Comparison of ENCODE assay signal across 8 cellular contexts in the genomic region with DNA sequence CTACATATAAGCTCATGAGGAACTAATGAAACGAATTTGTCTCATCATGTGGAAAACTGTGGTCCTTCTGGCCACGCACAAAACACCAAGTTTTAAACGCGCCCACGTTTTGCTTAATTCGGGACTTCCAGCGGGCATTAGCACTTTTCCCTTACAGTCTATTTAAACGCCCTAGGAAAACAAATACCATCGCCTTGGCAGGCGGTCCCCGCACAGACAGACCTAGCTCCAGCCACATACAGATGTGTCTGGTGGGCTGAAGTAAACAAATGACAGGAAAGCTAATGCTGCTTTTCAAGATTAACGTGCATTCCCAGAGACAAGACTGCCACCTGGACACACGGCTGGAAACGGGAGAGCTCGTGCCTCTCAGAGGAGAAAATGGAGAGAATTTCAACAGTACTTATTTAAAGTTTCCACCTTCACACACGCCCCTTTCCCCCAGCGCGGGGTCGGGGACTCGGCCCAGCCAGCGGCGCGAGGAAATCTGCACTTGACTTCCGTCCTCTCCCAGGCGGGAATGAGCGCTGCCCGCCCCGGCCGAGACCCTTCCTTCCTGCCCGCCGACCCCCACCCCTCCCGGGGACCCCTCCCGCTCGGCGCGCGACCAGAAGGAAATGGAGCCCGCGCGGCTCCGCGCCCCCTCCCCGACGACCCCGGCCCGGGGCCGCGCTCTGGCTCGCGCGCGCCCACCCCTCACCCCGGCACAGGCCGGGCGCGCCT. TPM values are rescaled to one million over a fixed set of nuclear protein-coding genes. Genes with fewer than 3 reads are reported as not detected.
A peak's percentile ranks its signal among the peaks of the same experiment; 100 is the strongest.
DNase-seq lines count a peak whose midpoint lies in the region; TF ChIP-seq lines count a peak whose summit lies in the region.

No MANE protein-coding gene starts in this region.

- DNase-seq in SKM-1 treated with dmso at 0.1 percent for 144 hours (lab: John Stamatoyannopoulos, UW; ENCODE audit: unreplicated experiment), result peak; percentile 30
- no peak for DNase-seq in SKM-1 (lab: John Stamatoyannopoulos, UW; ENCODE audit: unreplicated experiment)
- DNase-seq in brain microvascular endothelial cell, result no peak
- peak; percentile 78 for DNase-seq in iPS-NIHi11 (ENCODE audit: low spot score)
- DNase-seq in NCI-H1694 treated with DMSO at 0.1 percent for 48 hours (lab: John Stamatoyannopoulos, UW), result no peak

- no peaks in the 10 kb centered on the region for H3K9me3 Mint-ChIP-seq in IgD-negative memory B cell
- H3K9me3 Mint-ChIP-seq in T-helper 1 cell treated with Interleukin-12 subunit alpha and Interleukin-12 subunit beta and Interleukin-4 antibody, amounts not matched to agents 30 μg/mL and 1 μg/mL, for 36 hours, result no peaks in the 10 kb centered on the region

- H3K4me3 Mint-ChIP-seq in IgD-negative memory B cell, result peak overlapping the region; percentile 96 to 99 (median 97)
- H3K4me3 Mint-ChIP-seq in T-helper 1 cell treated with Interleukin-12 subunit alpha and Interleukin-12 subunit beta and Interleukin-4 antibody, amounts not matched to agents 30 μg/mL and 1 μg/mL, for 36 hours, result peak overlapping the region; percentile 98

- no peaks in the 10 kb centered on the region for H3K27me3 Mint-ChIP-seq in IgD-negative memory B cell
- H3K27me3 Mint-ChIP-seq in T-helper 1 cell treated with Interleukin-12 subunit alpha and Interleukin-12 subunit beta and Interleukin-4 antibody, amounts not matched to agents 30 μg/mL and 1 μg/mL, for 36 hours (ENCODE audit: low read depth), result no peaks in the 10 kb centered on the region

- peak overlapping the region; percentile 78 to 85 (median 79) for H3K9ac ChIP-seq in skeletal muscle tissue (ENCODE audit: low read depth in 1 of 3, low read length in 3 of 3)

- no peaks in the 10 kb centered on the region for H3K36me3 Mint-ChIP-seq in IgD-negative memory B cell
- H3K36me3 Mint-ChIP-seq in T-helper 1 cell treated with Interleukin-12 subunit alpha and Interleukin-12 subunit beta and Interleukin-4 antibody, amounts not matched to agents 30 μg/mL and 1 μg/mL, for 36 hours (ENCODE audit: low read depth), result peaks cover 6% of the 10 kb centered on the region

- H3K36me3 ChIP-seq in brain microvascular endothelial cell (replicated peaks) (no peaks in the 10 kb centered on the region), skeletal muscle tissue (ENCODE audit: control insufficient read depth in 3 of 3, insufficient read depth in 3 of 3, low read length in 3 of 3) (no peaks in the 10 kb centered on the region)

- no peak for TF ChIP-seq CTCF in brain microvascular endothelial cell (IDR thresholded peaks at IDR 0.05; ENCODE audit: low read depth, low read length, missing control alignments)

- H3K27ac Mint-ChIP-seq in IgD-negative memory B cell, result peak overlapping the region; percentile 97
- peak overlapping the region; percentile 97 for H3K27ac Mint-ChIP-seq in T-helper 1 cell treated with Interleukin-12 subunit alpha and Interleukin-12 subunit beta and Interleukin-4 antibody, amounts not matched to agents 30 μg/mL and 1 μg/mL, for 36 hours

- no peaks in the 10 kb centered on the region for H3K27me3 ChIP-seq in brain microvascular endothelial cell (replicated peaks)
- H3K27me3 ChIP-seq in skeletal muscle tissue (ENCODE audit: control insufficient read depth in 3 of 3, insufficient read depth in 3 of 3, low read length in 3 of 3), result no peaks in the 10 kb centered on the region

- peaks cover 43 to 54% (median 51%) of the 10 kb centered on the region in 3 donors for H3K4me1 Mint-ChIP-seq in IgD-negative memory B cell
- H3K4me1 Mint-ChIP-seq in T-helper 1 cell treated with Interleukin-12 subunit alpha and Interleukin-12 subunit beta and Interleukin-4 antibody, amounts not matched to agents 30 μg/mL and 1 μg/mL, for 36 hours (ENCODE audit: low read depth), result peaks cover 45% of the 10 kb centered on the region

- H3K27ac ChIP-seq in brain microvascular endothelial cell (peak overlapping the region; percentile 93), skeletal muscle tissue (ENCODE audit: low read depth, low read length) (peak overlapping the region; percentile 84)

- H3K9me3 ChIP-seq in skeletal muscle tissue (ENCODE audit: control insufficient read depth in 3 of 3, low read length in 3 of 3), result no peaks in the 10 kb centered on the region

- peaks cover 14 to 34% (median 26%) of the 10 kb centered on the region in 3 donors for H3K4me1 ChIP-seq in skeletal muscle tissue (ENCODE audit: control insufficient read depth in 3 of 3, insufficient read depth in 3 of 3, low read length in 3 of 3)

- in situ Hi-C loops in brain microvascular endothelial cell (cut with HindIII; ENCODE audit: low pct_ligation_motif_present, low sequenced_read_pairs), result no loop called here

- H3K4me3 ChIP-seq in brain microvascular endothelial cell (ENCODE audit: low read depth, low read length) (peak overlapping the region; percentile 71), skeletal muscle tissue (ENCODE audit: low read length in 3 of 3) (peak overlapping the region; percentile 75 to 94 (median 78))

RNA-seq across cellular contexts. Expression of gene USP12, which starts 0.9 kb away (rescaled TPM):
- polyA plus RNA-seq in IgD-negative memory B cell, result 18.8 TPM
- total RNA-seq in skeletal muscle tissue, result 22.4 TPM

Comparison
In these comparisons a context has a peak if more than half of its experiments do, and no peak if none do; other contexts are left out.
1. DNase-seq: peak in SKM-1 treated with dmso at 0.1 percent for 144 hours (single experiment) and iPS-NIHi11 (single experiment); none in SKM-1 (single experiment), brain microvascular endothelial cell (single experiment) and NCI-H1694 treated with DMSO at 0.1 percent for 48 hours (single experiment).